Comparison of ENCODE assay signal across 29 cellular contexts in the genomic region with DNA sequence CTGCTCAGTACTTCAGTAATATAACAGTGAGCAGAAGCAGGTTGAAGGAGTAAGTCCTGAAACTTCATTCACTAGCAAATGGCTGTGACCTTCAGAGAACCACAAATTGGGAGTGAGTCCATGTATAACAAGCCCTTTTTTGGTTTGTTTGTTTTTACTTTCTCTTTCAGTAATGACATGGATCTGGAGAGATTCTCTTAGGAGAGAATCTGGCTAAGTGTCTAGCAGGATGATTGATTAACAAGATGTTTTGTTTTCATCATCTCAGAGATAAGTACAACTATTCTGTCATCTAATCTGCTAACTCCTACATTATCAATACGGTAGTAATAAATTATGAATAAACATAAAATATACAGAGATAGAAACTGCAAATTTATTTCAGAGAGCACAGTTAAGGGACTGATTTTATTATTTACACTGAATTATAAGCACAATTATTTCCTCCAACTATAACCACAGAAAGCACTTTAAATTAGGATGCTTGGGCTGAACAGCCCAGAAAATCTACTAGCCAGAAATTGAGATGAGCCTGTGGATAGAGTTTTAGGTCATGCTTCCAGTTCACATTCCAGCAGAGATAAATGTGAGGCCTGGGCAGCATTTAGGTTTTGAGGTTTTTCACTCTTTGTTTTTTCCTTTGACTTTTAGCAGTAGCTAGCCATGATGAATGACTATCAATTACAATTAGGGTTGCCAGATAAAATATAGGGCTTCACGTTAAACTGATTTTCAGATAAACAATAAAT.
A peak's percentile ranks its signal among the peaks of the same experiment; 100 is the strongest.
DNase-seq lines count a peak whose midpoint lies in the region; ATAC-seq, FAIRE-seq and TF ChIP-seq lines count a peak whose summit lies in the region.
"Had no signal": no experiment of that assay in that cellular context is flagged by ENCODE, and none has a peak within 500 bp of the region (broad histone marks: within the 10 kb centered on the region; RNA-seq: fewer than 3 reads in every experiment).

No MANE protein-coding gene starts in this region.

- TF ChIP-seq RAD21 in liver (IDR thresholded peaks at IDR 0.05) (peak; percentile 18 to 28), HepG2 (CRISPR knock-in tag; IDR thresholded peaks at IDR 0.05) (no peak)

- TF ChIP-seq POLR2A in HepG2 (IDR thresholded peaks at IDR 0.05; ENCODE audit: insufficient read depth in 1 of 2, low read depth in 2 of 2, low read length in 2 of 2) (no peak), lower leg skin (IDR thresholded peaks at IDR 0.05) (no peak)

- ATAC-seq in HepG2, result no peak
- no peak for ATAC-seq in SK-N-SH treated with all-trans-retinoic acid at 6 μM for 48 hours
- peak; percentile 88 for ATAC-seq in left lobe of liver
- ATAC-seq: activated T-cell treated with anti-CD3 and anti-CD28 coated beads, Interleukin-2, amount 50 U/mL, for 4 hours; esophagus mucosa; gastrocnemius medialis; right cardiac atrium; T-cell; upper lobe of right lung had no signal

- no peaks in the 10 kb centered on the region for H4K20me1 ChIP-seq in HepG2 (ENCODE audit: insufficient read depth, low read length)

- POLR2A ChIA-PET in HepG2 (lab: Yijun Ruan, JAX), result no interaction called here

- H2AFZ ChIP-seq in HepG2 (ENCODE audit: low read length), result no peak overlapping the region
- H2AFZ ChIP-seq: PC-9 had no signal

- H3K27ac ChIP-seq in liver (ENCODE audit: low read depth in 1 of 2, low read length in 2 of 2) (no peak overlapping the region), HepG2 (ENCODE audit: extremely low read length, insufficient read depth, low read length) (no peak overlapping the region)
- H3K27ac ChIP-seq: C4-2B, gastrocnemius medialis, PC-9, upper lobe of right lung had no signal

- DNase-seq in HepG2 (ENCODE audit: low spot score), result no peak
- DNase-seq in left lobe of liver (ENCODE audit: low spot score), result no peak
- no peak for DNase-seq in lower leg skin (ENCODE audit: low spot score in 2 of 2)
- no peak for DNase-seq in GM13976 (ENCODE audit: low spot score)
- no peak for DNase-seq in ecto neural progenitor cell (ENCODE audit: low spot score)
- DNase-seq in NAMALWA (ENCODE audit: low spot score), result no peak
- DNase-seq: ACHN; activated naive CD4-positive, alpha-beta T cell treated with anti-CD3 and anti-CD28 coated beads, Interleukin-2, amount 10 ng/mL, durations not matched to agents 7 days and 5 days; activated T-cell treated with anti-CD3 and anti-CD28 coated beads, Interleukin-2, amount 50 U/mL, for 4 hours; cerebellar nuclear complex; effector CD8-positive, alpha-beta T cell; gastrocnemius medialis; H7; hippocampal formation; naive B cell; NCI-H1694; NCI-H2227 treated with DMSO at 0.1 percent for 48 hours; NCI-H82; PC-9; right cardiac atrium; SHP77 treated with DMSO at 0.1 percent for 48 hours; stimulated activated CD4-positive, alpha-beta T cell treated with anti-CD3 and anti-CD28 coated beads, Interleukin-15, amount 100 ng/mL, for 24 hours; T-cell; upper lobe of right lung had no signal

- CTCF ChIA-PET in HepG2 (lab: Yijun Ruan, JAX; ENCODE audit: low intra/inter-chr PET ratio, low total read pairs), result no interaction called here

- FAIRE-seq in HepG2 (lab: Jason Lieb, UNC), result no peak
- FAIRE-seq: GM18507 had no signal

- no peak overlapping the region for H3K9ac ChIP-seq in liver (ENCODE audit: low read depth in 1 of 2, low read length in 2 of 2)
- no peak overlapping the region for H3K9ac ChIP-seq in HepG2 (ENCODE audit: insufficient read depth, low read depth, low read length)

- H3K27me3 ChIP-seq in liver (ENCODE audit: control insufficient read depth in 4 of 4, insufficient read depth in 4 of 4, low read length in 3 of 4), result no peaks in the 10 kb centered on the region
- H3K27me3 ChIP-seq in HepG2 (ENCODE audit: control insufficient read depth in 1 of 2, insufficient read depth in 2 of 2, low read length in 2 of 2), result no peaks in the 10 kb centered on the region
- H3K27me3 ChIP-seq: gastrocnemius medialis, upper lobe of right lung had no signal

- no TSS peak for BruUV-seq in HepG2 (replicated peaks; lab: Mats Ljungman, UMichigan)

- TF ChIP-seq EP300 in HepG2 (IDR thresholded peaks at IDR 0.05; ENCODE audit: low read depth in 2 of 2, low read length in 2 of 2) (no peak), HepG2 (CRISPR knock-in tag; IDR thresholded peaks at IDR 0.05; ENCODE audit: borderline replicate concordance) (no peak)

- in situ Hi-C loops in HepG2 (cut with HindIII; ENCODE audit: extremely low pct_ligation_motif_present, low pct_unique_long_range_greater_than_20kb) (no loop called here), GM13976 (cut with MboI; ENCODE audit: low sequenced_read_pairs, unreplicated experiment) (no loop called here)

- H3K4me3 ChIP-seq in liver (ENCODE audit: low read depth in 1 of 3, low read length in 3 of 3) (no peak overlapping the region), HepG2 (replicated peaks in 1 of 3; ENCODE audit: insufficient read depth in 1 of 3, low read depth in 2 of 3, low read length in 3 of 3) (no peak overlapping the region), lower leg skin (ENCODE audit: low read depth, poor library complexity, severe bottlenecking) (no peak overlapping the region)
- H3K4me3 ChIP-seq: gastrocnemius medialis, PC-9, upper lobe of right lung had no signal

- TF ChIP-seq CTCF in liver (IDR thresholded peaks at IDR 0.05; ENCODE audit: low read depth, low read length, missing input control) (no peak), HepG2 (CRISPR knock-in tag; IDR thresholded peaks at IDR 0.05) (no peak), lower leg skin (IDR thresholded peaks at IDR 0.05) (no peak), GM13976 (IDR thresholded peaks at IDR 0.05; ENCODE audit: borderline replicate concordance, control extremely low read depth, extremely low read depth, insufficient read depth, missing control alignments) (no peak)

- no peaks in the 10 kb centered on the region for H3K9me3 ChIP-seq in liver (ENCODE audit: control insufficient read depth in 4 of 4, low read length in 3 of 4)
- H3K9me3 ChIP-seq in HepG2 (ENCODE audit: low read length), result peaks cover 14% of the 10 kb centered on the region; the same call in 1 of the 2 replicates
- H3K9me3 ChIP-seq: gastrocnemius medialis, upper lobe of right lung had no signal

- no peak overlapping the region for H3K4me2 ChIP-seq in HepG2 (ENCODE audit: low read depth, low read length)
- H3K4me2 ChIP-seq: PC-9 had no signal

- 52% methylated on average over 2 of the region's 2 CpGs for WGBS in liver
- WGBS in HepG2 (ENCODE audit: low lambda C conversion rate), result 0% methylated on average over 2 of the region's 2 CpGs
- WGBS in lower leg skin, 2 donors, result 56 to 57% methylated on average over 2 of the region's 2 CpGs

- peaks cover 2 to 10% (median 7%) of the 10 kb centered on the region in 4 donors for H3K4me1 ChIP-seq in liver (ENCODE audit: control insufficient read depth in 4 of 4, insufficient read depth in 4 of 4, low read length in 3 of 4)
- H3K4me1 ChIP-seq in HepG2 (ENCODE audit: insufficient read depth, low read length), result no peaks in the 10 kb centered on the region
- H3K4me1 ChIP-seq: gastrocnemius medialis had no signal

- no peaks in the 10 kb centered on the region for H3K36me3 ChIP-seq in liver (ENCODE audit: control insufficient read depth in 4 of 4, insufficient read depth in 3 of 4, low read depth in 1 of 4, low read length in 3 of 4)
- H3K36me3 ChIP-seq in HepG2 (replicated peaks in 1 of 2; ENCODE audit: control insufficient read depth in 1 of 2, insufficient read depth in 2 of 2, low read length in 2 of 2), result no peaks in the 10 kb centered on the region
- H3K36me3 ChIP-seq: gastrocnemius medialis, upper lobe of right lung had no signal

- H3K79me2 ChIP-seq in HepG2 (ENCODE audit: insufficient read depth, low read length), result no peaks in the 10 kb centered on the region

- intact Hi-C loops in HepG2 (cut with micrococcal nuclease; ENCODE audit: unreplicated experiment) (no loop called here), lower leg skin (cut with DNase I; ENCODE audit: low total_unique reads) (no loop called here)

TF ChIP-seq in liver, 16 proteins besides CTCF, POLR2A, EP300 and RAD21:
- TF ChIP-seq SP1 (IDR thresholded peaks at IDR 0.05) (no peak), HNF4A (conservative IDR thresholded peaks at IDR 0.05) (peak in 1 of 2 donors; percentile 17), NR2F2 (IDR thresholded peaks at IDR 0.05) (peak; percentile 7), JUND (IDR thresholded peaks at IDR 0.05) (peak in 1 of 2 donors; percentile 7), EGR1 (IDR thresholded peaks at IDR 0.05; ENCODE audit: low read depth in 2 of 2) (no peak), YY1 (IDR thresholded peaks at IDR 0.05) (peak; percentile 41), RXRA (IDR thresholded peaks at IDR 0.05) (peak in 1 of 2 donors; percentile 18)

TF ChIP-seq in HepG2, 621 proteins besides CTCF, POLR2A, EP300 and RAD21 (continues in another document):
- TF ChIP-seq ZNF572 (CRISPR knock-in tag; IDR thresholded peaks at IDR 0.05) (no peak), MNT (IDR thresholded peaks at IDR 0.05) (no peak), TRIM24 (CRISPR knock-in tag; IDR thresholded peaks at IDR 0.05) (no peak), TOPORS (CRISPR knock-in tag; IDR thresholded peaks at IDR 0.05) (no peak)

TF ChIP-seq in SK-N-SH treated with all-trans-retinoic acid at 6 μM for 48 hours, 23 proteins besides CTCF, POLR2A, EP300 and RAD21:
- TF ChIP-seq ISL1 (CRISPR knock-in tag; IDR thresholded peaks at IDR 0.05) (peak; percentile 56), ZC3H10 (CRISPR knock-in tag; IDR thresholded peaks at IDR 0.05) (no peak), ZFP3 (CRISPR knock-in tag; IDR thresholded peaks at IDR 0.05) (no peak)
TF ChIP-seq in SK-N-SH treated with all-trans-retinoic acid at 6 μM for 48 hours: peak in this region for 1.
